ENCODE assay signal across 19 cellular contexts in genomic region chr11:66280428-66280827, GRCh38. TPM values are rescaled to one million over a fixed set of nuclear protein-coding genes. Genes with fewer than 3 reads are reported as not detected.
DNase-seq lines count a peak whose midpoint lies in the region; ATAC-seq and TF ChIP-seq lines count a peak whose summit lies in the region.
"Had no signal": no experiment of that assay in that cellular context is flagged by ENCODE, and none has a peak within 500 bp of the region (broad histone marks: within the 10 kb centered on the region; RNA-seq: fewer than 3 reads in every experiment).

No MANE protein-coding gene starts in this region.

- DNase-seq in activated naive CD8-positive, alpha-beta T cell treated with anti-CD3 and anti-CD28 coated beads, Interleukin-2, amount 10 ng/mL, durations not matched to agents 7 days and 5 days, result peak; percentile 29
- no peak for DNase-seq in activated naive CD8-positive, alpha-beta T cell treated with anti-CD3 and anti-CD28 coated beads, Interleukin-2, amount 50 U/mL, for 24 hours
- DNase-seq in NCI-H524 treated with DMSO at 0.1 percent for 48 hours (lab: John Stamatoyannopoulos, UW) (peak; percentile 44), left kidney (ENCODE audit: low read depth, low spot score) (peak; percentile 33), MV-4-11 (lab: John Stamatoyannopoulos, UW) (no peak), foreskin fibroblast (no peak), ACHN (no peak)
- DNase-seq in stimulated activated naive B cell treated with anti-CD40 and anti-IgM and Interleukin-4, amounts not matched to agents 10 μg/mL and 1 μg/mL and 100 μg/mL, for 72 hours, result no peak
- DNase-seq: activated CD4-positive, alpha-beta T cell treated with anti-CD3 and anti-CD28 coated beads, Interleukin-2, amount 10 ng/mL, durations not matched to agents 7 days and 5 days; activated naive CD4-positive, alpha-beta T cell; body of pancreas; COR-L47; cortex of kidney; KG1; NCI-H526; Peyer's patch; uterus had no signal

- no peak overlapping the region for H3K27ac Mint-ChIP-seq in activated naive CD8-positive, alpha-beta T cell treated with anti-CD3 and anti-CD28 coated beads, Interleukin-2, amount 10 ng/mL, durations not matched to agents 7 days and 5 days
- no peak overlapping the region for H3K27ac Mint-ChIP-seq in activated naive CD8-positive, alpha-beta T cell treated with anti-CD3 and anti-CD28 coated beads, Interleukin-2, amount 50 U/mL, for 24 hours
- no peak overlapping the region for H3K27ac Mint-ChIP-seq in stimulated activated naive B cell treated with anti-CD40 and anti-IgM and Interleukin-4, amounts not matched to agents 10 μg/mL and 1 μg/mL and 100 μg/mL, for 72 hours
- H3K27ac Mint-ChIP-seq: activated CD4-positive, alpha-beta T cell treated with anti-CD3 and anti-CD28 coated beads, Interleukin-2, amount 10 ng/mL, durations not matched to agents 7 days and 5 days had no signal

- peaks cover 14% of the 10 kb centered on the region for H3K27me3 Mint-ChIP-seq in activated naive CD8-positive, alpha-beta T cell treated with anti-CD3 and anti-CD28 coated beads, Interleukin-2, amount 10 ng/mL, durations not matched to agents 7 days and 5 days
- peaks cover 7% of the 10 kb centered on the region for H3K27me3 Mint-ChIP-seq in activated naive CD8-positive, alpha-beta T cell treated with anti-CD3 and anti-CD28 coated beads, Interleukin-2, amount 50 U/mL, for 24 hours
- peaks cover 11 to 22% of the 10 kb centered on the region in 2 donors for H3K27me3 Mint-ChIP-seq in stimulated activated naive B cell treated with anti-CD40 and anti-IgM and Interleukin-4, amounts not matched to agents 10 μg/mL and 1 μg/mL and 100 μg/mL, for 72 hours

- POLR2A ChIA-PET in activated naive CD8-positive, alpha-beta T cell treated with anti-CD3 and anti-CD28 coated beads, Interleukin-2, amount 10 ng/mL, durations not matched to agents 7 days and 5 days (lab: Charles Lee), result interaction anchor here (1.0 to 3.8 kb wide), 3 partner anchors 8 to 12 kb away, joined by 3 to 20 read pairs (median 10); partner anchors contain the start of genes RAB1B and YIF1A

- no peak for TF ChIP-seq CTCF in foreskin fibroblast (IDR thresholded peaks at IDR 0.05; ENCODE audit: low read depth, low read length)

- ATAC-seq in activated naive CD8-positive, alpha-beta T cell treated with anti-CD3 and anti-CD28 coated beads, Interleukin-2, amount 10 ng/mL, durations not matched to agents 7 days and 5 days (ENCODE audit: low read depth), result no peak
- no peak for ATAC-seq in activated naive CD8-positive, alpha-beta T cell treated with anti-CD3 and anti-CD28 coated beads, Interleukin-2, amount 50 U/mL, for 24 hours
- no peak for ATAC-seq in stimulated activated naive B cell treated with anti-CD40 and anti-IgM and Interleukin-4, amounts not matched to agents 10 μg/mL and 1 μg/mL and 100 μg/mL, for 72 hours (replicated peaks)
- ATAC-seq: body of pancreas, right cardiac atrium had no signal

- in situ Hi-C loops in ACHN (cut with HindIII; ENCODE audit: low pct_ligation_motif_present, low pct_unique_long_range_greater_than_20kb, low sequenced_read_pairs), result no loop called here

- no peaks in the 10 kb centered on the region for H3K9me3 Mint-ChIP-seq in activated naive CD8-positive, alpha-beta T cell treated with anti-CD3 and anti-CD28 coated beads, Interleukin-2, amount 10 ng/mL, durations not matched to agents 7 days and 5 days
- H3K9me3 Mint-ChIP-seq in activated naive CD8-positive, alpha-beta T cell treated with anti-CD3 and anti-CD28 coated beads, Interleukin-2, amount 50 U/mL, for 24 hours, result no peaks in the 10 kb centered on the region
- no peaks in the 10 kb centered on the region for H3K9me3 Mint-ChIP-seq in stimulated activated naive B cell treated with anti-CD40 and anti-IgM and Interleukin-4, amounts not matched to agents 10 μg/mL and 1 μg/mL and 100 μg/mL, for 72 hours
- H3K9me3 Mint-ChIP-seq: activated CD4-positive, alpha-beta T cell treated with anti-CD3 and anti-CD28 coated beads, Interleukin-2, amount 10 ng/mL, durations not matched to agents 7 days and 5 days; mesothelial cell of epicardium had no signal

- H3K36me3 Mint-ChIP-seq in activated naive CD8-positive, alpha-beta T cell treated with anti-CD3 and anti-CD28 coated beads, Interleukin-2, amount 10 ng/mL, durations not matched to agents 7 days and 5 days, result peaks cover 5% of the 10 kb centered on the region
- H3K36me3 Mint-ChIP-seq in activated naive CD8-positive, alpha-beta T cell treated with anti-CD3 and anti-CD28 coated beads, Interleukin-2, amount 50 U/mL, for 24 hours (ENCODE audit: low read depth), result peaks cover 7% of the 10 kb centered on the region
- peaks cover 22 to 27% of the 10 kb centered on the region in 2 donors for H3K36me3 Mint-ChIP-seq in stimulated activated naive B cell treated with anti-CD40 and anti-IgM and Interleukin-4, amounts not matched to agents 10 μg/mL and 1 μg/mL and 100 μg/mL, for 72 hours

- H3K4me3 Mint-ChIP-seq in activated naive CD8-positive, alpha-beta T cell treated with anti-CD3 and anti-CD28 coated beads, Interleukin-2, amount 10 ng/mL, durations not matched to agents 7 days and 5 days, result no peak overlapping the region
- H3K4me3 Mint-ChIP-seq in activated naive CD8-positive, alpha-beta T cell treated with anti-CD3 and anti-CD28 coated beads, Interleukin-2, amount 50 U/mL, for 24 hours, result no peak overlapping the region
- H3K4me3 Mint-ChIP-seq in stimulated activated naive B cell treated with anti-CD40 and anti-IgM and Interleukin-4, amounts not matched to agents 10 μg/mL and 1 μg/mL and 100 μg/mL, for 72 hours, result no peak overlapping the region

- peaks cover 19% of the 10 kb centered on the region for H3K4me1 Mint-ChIP-seq in activated naive CD8-positive, alpha-beta T cell treated with anti-CD3 and anti-CD28 coated beads, Interleukin-2, amount 10 ng/mL, durations not matched to agents 7 days and 5 days
- H3K4me1 Mint-ChIP-seq in activated naive CD8-positive, alpha-beta T cell treated with anti-CD3 and anti-CD28 coated beads, Interleukin-2, amount 50 U/mL, for 24 hours, result peaks cover 30% of the 10 kb centered on the region
- H3K4me1 Mint-ChIP-seq in stimulated activated naive B cell treated with anti-CD40 and anti-IgM and Interleukin-4, amounts not matched to agents 10 μg/mL and 1 μg/mL and 100 μg/mL, for 72 hours, result peaks cover 37 to 60% of the 10 kb centered on the region in 2 donors

- no peak overlapping the region for H3K4me3 ChIP-seq in foreskin fibroblast (ENCODE audit: low read depth in 1 of 2, low read length in 2 of 2)
- H3K4me3 ChIP-seq: body of pancreas, Peyer's patch, uterus had no signal

RNA-seq across cellular contexts. Expression of gene CNIH2, which starts 2.5 kb away (rescaled TPM):
- 1 to 10 TPM; 2.1 to 2.7 TPM for total RNA-seq in activated naive CD8-positive, alpha-beta T cell treated with anti-CD3 and anti-CD28 coated beads, Interleukin-2, amount 10 ng/mL, durations not matched to agents 7 days and 5 days
- total RNA-seq: Peyer's patch had no signal

RNA-seq across cellular contexts. Expression of gene YIF1A, which starts 8.5 kb away (rescaled TPM):
- 10 to 100 TPM; 44.5 to 45.5 TPM for total RNA-seq in activated naive CD8-positive, alpha-beta T cell treated with anti-CD3 and anti-CD28 coated beads, Interleukin-2, amount 10 ng/mL, durations not matched to agents 7 days and 5 days

RNA-seq across cellular contexts. Expression of gene TMEM151A, which starts 11.3 kb away (rescaled TPM):
- not detected for total RNA-seq in activated naive CD8-positive, alpha-beta T cell treated with anti-CD3 and anti-CD28 coated beads, Interleukin-2, amount 10 ng/mL, durations not matched to agents 7 days and 5 days
- total RNA-seq: activated CD4-positive, alpha-beta T cell treated with anti-CD3 and anti-CD28 coated beads, Interleukin-2, amount 10 ng/mL, durations not matched to agents 7 days and 5 days had no signal

RNA-seq across cellular contexts. Expression of gene RAB1B, which starts 12.0 kb away (rescaled TPM):
- 100 to 1,000 TPM; 136 to 145 TPM for total RNA-seq in activated naive CD8-positive, alpha-beta T cell treated with anti-CD3 and anti-CD28 coated beads, Interleukin-2, amount 10 ng/mL, durations not matched to agents 7 days and 5 days

RNA-seq across cellular contexts. Expression of gene KLC2, which starts 22.9 kb away (rescaled TPM):
- 10 to 100 TPM; 39.3 to 41.9 TPM for total RNA-seq in activated naive CD8-positive, alpha-beta T cell treated with anti-CD3 and anti-CD28 coated beads, Interleukin-2, amount 10 ng/mL, durations not matched to agents 7 days and 5 days

Comparison
In these comparisons a context has a peak if more than half of its experiments do, and no peak if none do; other contexts are left out.
1. DNase-seq: peak in activated naive CD8-positive, alpha-beta T cell treated with anti-CD3 and anti-CD28 coated beads, Interleukin-2, amount 10 ng/mL, durations not matched to agents 7 days and 5 days (single experiment), NCI-H524 treated with DMSO at 0.1 percent for 48 hours (single experiment) and left kidney (single experiment); none in activated naive CD8-positive, alpha-beta T cell treated with anti-CD3 and anti-CD28 coated beads, Interleukin-2, amount 50 U/mL, for 24 hours (single experiment), stimulated activated naive B cell treated with anti-CD40 and anti-IgM and Interleukin-4, amounts not matched to agents 10 μg/mL and 1 μg/mL and 100 μg/mL, for 72 hours (single experiment), MV-4-11 (single experiment), foreskin fibroblast (0 of 2) and ACHN (single experiment).